11 cellular contexts compared by ENCODE assay signal in genomic region chr6:134826889-134827737, GRCh38.
DNase-seq lines count a peak whose midpoint lies in the region; ATAC-seq, FAIRE-seq and TF ChIP-seq lines count a peak whose summit lies in the region.
"Had no signal": no experiment of that assay in that cellular context is flagged by ENCODE, and none has a peak within 500 bp of the region (broad histone marks: within the 10 kb centered on the region; RNA-seq: fewer than 3 reads in every experiment).

No MANE protein-coding gene starts in this region.

- H3K9me3 ChIP-seq in right lobe of liver (no peaks in the 10 kb centered on the region), kidney (ENCODE audit: control insufficient read depth in 1 of 2, low read length in 2 of 2) (no peaks in the 10 kb centered on the region)

- H3K27ac ChIP-seq in ACC112 (ENCODE audit: low read depth, low read length) = peak overlapping the region; percentile 16; the same call in 1 of the 2 replicates
- H3K27ac ChIP-seq in right lobe of liver = peak overlapping the region in 1 of 3 donors; percentile 24
- H3K27ac ChIP-seq in kidney (ENCODE audit: low read depth in 2 of 2, low read length in 2 of 2) = no peak overlapping the region
- H3K27ac ChIP-seq: A549 had no signal

- H3K27me3 Mint-ChIP-seq in chondrocyte (ENCODE audit: low read depth) = no peaks in the 10 kb centered on the region

- H3K4me1 ChIP-seq in ACC112 (ENCODE audit: control insufficient read depth, insufficient read depth, low read length, unreplicated experiment) = peaks cover 12% of the 10 kb centered on the region
- peaks cover 0 to 45% (median 12%) of the 10 kb centered on the region in 4 donors for H3K4me1 ChIP-seq in right lobe of liver
- H3K4me1 ChIP-seq in kidney (ENCODE audit: control insufficient read depth in 1 of 2, insufficient read depth in 1 of 2, low read depth in 1 of 2, low read length in 2 of 2) = peaks cover 3 to 8% of the 10 kb centered on the region in 2 donors

- FAIRE-seq in kidney (lab: Jason Lieb, UNC) = no peak
- FAIRE-seq: A549 had no signal

- H3K9me3 Mint-ChIP-seq in chondrocyte (ENCODE audit: low read depth) = peaks cover 6% of the 10 kb centered on the region

- H3K36me3 Mint-ChIP-seq in chondrocyte (ENCODE audit: low read depth) = peaks cover 2% of the 10 kb centered on the region

- H3K4me3 ChIP-seq in ACC112 (ENCODE audit: low read depth, low read length) (no peak overlapping the region), right lobe of liver (no peak overlapping the region), kidney (ENCODE audit: low read length in 2 of 2) (no peak overlapping the region)
- H3K4me3 ChIP-seq: A549 had no signal

- peak; percentile 71 to 86 (median 76) for ATAC-seq in right lobe of liver
- ATAC-seq: A549 had no signal

- no peak for TF ChIP-seq POLR2A in right lobe of liver (IDR thresholded peaks at IDR 0.05)

- H3K9ac ChIP-seq in kidney (ENCODE audit: low read length in 2 of 2) = no peak overlapping the region

- H3K4me3 Mint-ChIP-seq in chondrocyte (ENCODE audit: unreplicated experiment) = no peak overlapping the region
- H3K4me3 Mint-ChIP-seq: nephron had no signal

- WGBS in right lobe of liver (ENCODE audit: insufficient coverage, low coverage, low lambda C conversion rate, missing lambda C conversion rate) = 79% methylated on average over 2 of the region's 3 CpGs

- intact Hi-C loops in right lobe of liver (cut with DNase I) (loop anchor here (10.0 kb wide), 2 partner anchors 48 to 672 kb away; no protein-coding TSS in a partner anchor), kidney (cut with DNase I) (loop anchor here (10.0 kb wide), 1 partner anchor 652 kb away; no protein-coding TSS in a partner anchor)

- H3K36me3 ChIP-seq in ACC112 (ENCODE audit: insufficient read depth, low read length) (no peaks in the 10 kb centered on the region), right lobe of liver (no peaks in the 10 kb centered on the region), kidney (ENCODE audit: control insufficient read depth in 1 of 2, insufficient read depth in 2 of 2, low read length in 2 of 2) (no peaks in the 10 kb centered on the region)

- peaks cover 38% of the 10 kb centered on the region for H3K4me1 Mint-ChIP-seq in chondrocyte (ENCODE audit: low read depth)

- no peaks in the 10 kb centered on the region for H3K79me2 ChIP-seq in ACC112 (ENCODE audit: control insufficient read depth, insufficient read depth, low read length, unreplicated experiment)

- H3K27ac Mint-ChIP-seq in chondrocyte (ENCODE audit: unreplicated experiment) = peak overlapping the region; percentile 85
- H3K27ac Mint-ChIP-seq: nephron had no signal

- no peaks in the 10 kb centered on the region for H3K27me3 ChIP-seq in ACC112 (ENCODE audit: insufficient read depth, low read length)
- no peaks in the 10 kb centered on the region for H3K27me3 ChIP-seq in right lobe of liver

- TF ChIP-seq CTCF in chondrocyte (IDR thresholded peaks at IDR 0.05) (peak; percentile 40), right lobe of liver (IDR thresholded peaks at IDR 0.05) (peak; percentile 35 to 60 (median 46)), kidney (IDR thresholded peaks at IDR 0.05; ENCODE audit: borderline replicate concordance, extremely low read depth, insufficient read depth) (no peak)

- DNase-seq in HS-27A (ENCODE audit: low read depth) (peak; percentile 95), chondrocyte (ENCODE audit: low spot score) (no peak), right lobe of liver (peak; percentile 86 to 88 (median 86)), COLO668 (lab: John Stamatoyannopoulos, UW; ENCODE audit: unreplicated experiment) (no peak), kidney (no peak), SW480 (ENCODE audit: low spot score) (no peak)
- DNase-seq in stimulated activated CD4-positive, alpha-beta T cell treated with anti-CD3 and anti-CD28 coated beads, Interleukin-15, amount 100 ng/mL, for 24 hours = no peak
- DNase-seq: effector CD4-positive, alpha-beta T cell had no signal

- H2AFZ ChIP-seq in ACC112 (ENCODE audit: low read length, unreplicated experiment) = no peak overlapping the region

Comparison
In these comparisons a context has a peak if more than half of its experiments do, and no peak if none do; other contexts are left out.
1. DNase-seq: peak in HS-27A (single experiment) and right lobe of liver (3 of 3); none in chondrocyte (single experiment), stimulated activated CD4-positive, alpha-beta T cell treated with anti-CD3 and anti-CD28 coated beads, Interleukin-15, amount 100 ng/mL, for 24 hours (single experiment), COLO668 (single experiment), kidney (single experiment) and SW480 (single experiment).